Comparison of ENCODE assay signal across 8 cellular contexts in the genomic region with DNA sequence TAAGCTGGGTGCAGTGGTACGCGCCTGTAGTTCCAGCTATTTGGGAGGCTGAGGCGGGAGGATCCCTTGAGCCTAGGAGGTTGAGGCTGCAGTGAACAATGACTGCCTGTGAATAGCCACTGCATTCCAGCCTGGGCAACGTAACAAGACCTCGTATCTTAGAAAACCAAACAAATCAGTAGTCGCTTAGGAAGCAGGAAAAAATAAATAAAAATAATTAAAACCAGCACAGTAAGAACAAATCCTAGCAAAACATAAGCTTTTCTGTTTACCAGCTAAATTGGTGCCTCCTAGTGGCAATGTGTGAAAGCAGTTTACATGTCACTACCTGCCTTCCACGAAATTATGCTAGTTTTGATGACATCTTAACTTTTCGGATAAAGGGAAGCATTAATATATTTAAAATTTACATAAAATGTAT. TPM values are rescaled to one million over a fixed set of nuclear protein-coding genes. Genes with fewer than 3 reads are reported as not detected.
DNase-seq lines count a peak whose midpoint lies in the region; ATAC-seq and TF ChIP-seq lines count a peak whose summit lies in the region.

No MANE protein-coding gene starts in this region.

- TF ChIP-seq CTCF in GM20000 (IDR thresholded peaks at IDR 0.05; ENCODE audit: extremely low read depth, missing control alignments) (peak; percentile 44), RWPE1 (conservative IDR thresholded peaks at IDR 0.05; ENCODE audit: low read depth) (peak; percentile 49), neural cell (IDR thresholded peaks at IDR 0.05; ENCODE audit: poor library complexity, severe bottlenecking) (peak; percentile 66)

- H3K27ac ChIP-seq in RWPE1 (peak overlapping the region; percentile 100), neural cell (ENCODE audit: low read length) (peak overlapping the region; percentile 95)

- H3K27me3 ChIP-seq in endocrine pancreas (ENCODE audit: control insufficient read depth, insufficient read depth, low read length) (no peaks in the 10 kb centered on the region), neural cell (ENCODE audit: insufficient read depth, low read depth, low read length) (no peaks in the 10 kb centered on the region)

- no peaks in the 10 kb centered on the region for H4K20me1 ChIP-seq in neural cell (ENCODE audit: insufficient read depth)

- peak overlapping the region; percentile 92 for H2AFZ ChIP-seq in neural cell (ENCODE audit: low read depth, low read length)

- CTCF ChIA-PET in RWPE1 (lab: Yijun Ruan, JAX), result interaction anchor here (0.6 to 1.4 kb wide), 5 partner anchors 11 to 200 kb away, joined by 3 to 6 read pairs (median 3); partner anchors contain the start of genes TGFB1I1 and ZNF843

- no peaks in the 10 kb centered on the region for H3K9me2 ChIP-seq in neural cell (ENCODE audit: insufficient read depth, low read length)

- POLR2A ChIA-PET in RWPE1 (lab: Yijun Ruan, JAX; ENCODE audit: low non-redundant PET), result no interaction called here

- peaks cover 8% of the 10 kb centered on the region for H3F3A ChIP-seq in neural cell (ENCODE audit: insufficient read depth, low read length, poor library complexity, severe bottlenecking)

- no peaks in the 10 kb centered on the region for H3K36me3 ChIP-seq in endocrine pancreas (ENCODE audit: control insufficient read depth, insufficient read depth, low read length)
- no peaks in the 10 kb centered on the region for H3K36me3 ChIP-seq in neural cell (ENCODE audit: insufficient read depth, low read length)

- H3K79me2 ChIP-seq in neural cell (replicated peaks; ENCODE audit: insufficient read depth, low read length), result peaks cover 22% of the 10 kb centered on the region

- H3K9ac ChIP-seq in endocrine pancreas (ENCODE audit: control insufficient read depth, insufficient read depth, low read length), result no peak overlapping the region
- peak overlapping the region; percentile 98 for H3K9ac ChIP-seq in neural cell (ENCODE audit: low read length)

- TF ChIP-seq RAD21 in neural cell (conservative IDR thresholded peaks at IDR 0.05), result peak; percentile 42

- H3K9me3 ChIP-seq in endocrine pancreas (ENCODE audit: control insufficient read depth, low read length) (no peaks in the 10 kb centered on the region), neural cell (ENCODE audit: low read length) (no peaks in the 10 kb centered on the region)

- peak overlapping the region; percentile 98 for H3K4me2 ChIP-seq in neural cell (ENCODE audit: low read length)

- H3K4me1 ChIP-seq in endocrine pancreas (ENCODE audit: control insufficient read depth, insufficient read depth, low read length), result peaks cover 6% of the 10 kb centered on the region

- ATAC-seq in HG02798 (IDR thresholded peaks at IDR 0.05; ENCODE audit: poor library complexity, unreplicated experiment), result no peak

- TF ChIP-seq EP300 in neural cell (conservative IDR thresholded peaks at IDR 0.05; ENCODE audit: poor library complexity, severe bottlenecking), result no peak

- peak; percentile 55 to 60 for DNase-seq in AML-193 (lab: John Stamatoyannopoulos, UW)
- no peak for DNase-seq in GM20000 (ENCODE audit: low spot score)
- DNase-seq in RWPE1 (ENCODE audit: low spot score), result no peak
- no peak for DNase-seq in activated CD4-positive, alpha-beta T cell treated with anti-CD3 and anti-CD28 coated beads for 4 hours
- DNase-seq in stimulated activated CD4-positive, alpha-beta T cell treated with anti-CD3 and anti-CD28 coated beads, Interleukin-15, amount 100 ng/mL, for 24 hours, result no peak

- H3K4me3 ChIP-seq in endocrine pancreas (ENCODE audit: control insufficient read depth, insufficient read depth, low read length), result peak overlapping the region; percentile 75
- H3K4me3 ChIP-seq in neural cell (ENCODE audit: low read length), result peak overlapping the region; percentile 99

TF ChIP-seq in neural cell, 6 proteins besides CTCF, POLR2A, EP300 and RAD21:
- TF ChIP-seq MXI1 (conservative IDR thresholded peaks at IDR 0.05; ENCODE audit: poor library complexity, severe bottlenecking), result no peak
- TF ChIP-seq EZH2 (IDR thresholded peaks at IDR 0.05; ENCODE audit: borderline replicate concordance, insufficient read depth, low read length, poor library complexity, severe bottlenecking), result no peak
- peak; percentile 54 for TF ChIP-seq SMC3 (conservative IDR thresholded peaks at IDR 0.05; ENCODE audit: poor library complexity)
- no peak for TF ChIP-seq TAF1 (IDR thresholded peaks at IDR 0.05; ENCODE audit: low read depth)
- TF ChIP-seq, protein P1, sequence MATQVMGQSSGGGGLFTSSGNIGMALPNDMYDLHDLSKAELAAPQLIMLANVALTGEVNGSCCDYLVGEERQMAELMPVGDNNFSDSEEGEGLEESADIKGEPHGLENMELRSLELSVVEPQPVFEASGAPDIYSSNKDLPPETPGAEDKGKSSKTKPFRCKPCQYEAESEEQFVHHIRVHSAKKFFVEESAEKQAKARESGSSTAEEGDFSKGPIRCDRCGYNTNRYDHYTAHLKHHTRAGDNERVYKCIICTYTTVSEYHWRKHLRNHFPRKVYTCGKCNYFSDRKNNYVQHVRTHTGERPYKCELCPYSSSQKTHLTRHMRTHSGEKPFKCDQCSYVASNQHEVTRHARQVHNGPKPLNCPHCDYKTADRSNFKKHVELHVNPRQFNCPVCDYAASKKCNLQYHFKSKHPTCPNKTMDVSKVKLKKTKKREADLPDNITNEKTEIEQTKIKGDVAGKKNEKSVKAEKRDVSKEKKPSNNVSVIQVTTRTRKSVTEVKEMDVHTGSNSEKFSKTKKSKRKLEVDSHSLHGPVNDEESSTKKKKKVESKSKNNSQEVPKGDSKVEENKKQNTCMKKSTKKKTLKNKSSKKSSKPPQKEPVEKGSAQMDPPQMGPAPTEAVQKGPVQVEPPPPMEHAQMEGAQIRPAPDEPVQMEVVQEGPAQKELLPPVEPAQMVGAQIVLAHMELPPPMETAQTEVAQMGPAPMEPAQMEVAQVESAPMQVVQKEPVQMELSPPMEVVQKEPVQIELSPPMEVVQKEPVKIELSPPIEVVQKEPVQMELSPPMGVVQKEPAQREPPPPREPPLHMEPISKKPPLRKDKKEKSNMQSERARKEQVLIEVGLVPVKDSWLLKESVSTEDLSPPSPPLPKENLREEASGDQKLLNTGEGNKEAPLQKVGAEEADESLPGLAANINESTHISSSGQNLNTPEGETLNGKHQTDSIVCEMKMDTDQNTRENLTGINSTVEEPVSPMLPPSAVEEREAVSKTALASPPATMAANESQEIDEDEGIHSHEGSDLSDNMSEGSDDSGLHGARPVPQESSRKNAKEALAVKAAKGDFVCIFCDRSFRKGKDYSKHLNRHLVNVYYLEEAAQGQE (IDR thresholded peaks at IDR 0.05; ENCODE audit: borderline replicate concordance), result no peak
- no peak for TF ChIP-seq POLR2AphosphoS5 (IDR thresholded peaks at IDR 0.05)

RNA-seq across cellular contexts. Expression of gene ARMC5, which starts 1.3 kb away (rescaled TPM):
- 26.1 and 27.6 TPM in 2 replicates for polyA plus RNA-seq in neural cell
- 22.2 and 29.9 TPM in 2 replicates for polyA minus RNA-seq in neural cell

RNA-seq across cellular contexts. Expression of gene TGFB1I1, which starts 11.4 kb away (rescaled TPM):
- 0.38 and 2.5 TPM in 2 replicates for polyA plus RNA-seq in neural cell
- polyA minus RNA-seq in neural cell, result under 0.01 and 0.23 TPM in 2 replicates

RNA-seq across cellular contexts. Expression of gene ZNF843, which starts 18.0 kb away (rescaled TPM):
- polyA plus RNA-seq in neural cell, result 0.53 and 0.62 TPM in 2 replicates
- 2.4 and 2.8 TPM in 2 replicates for polyA minus RNA-seq in neural cell

RNA-seq across cellular contexts. Expression of gene SLC5A2, which starts 22.3 kb away (rescaled TPM):
- not detected in 2 replicates for polyA plus RNA-seq in neural cell
- polyA minus RNA-seq in neural cell, result not detected in 2 replicates

RNA-seq across cellular contexts. Expression of gene COX6A2, which starts 32.4 kb away (rescaled TPM):
- polyA plus RNA-seq in neural cell, result not detected in 2 replicates
- not detected in 2 replicates for polyA minus RNA-seq in neural cell

Comparison
In these comparisons a context has a peak if more than half of its experiments do, and no peak if none do; other contexts are left out.
1. DNase-seq: peak in AML-193 (2 of 2); none in GM20000 (single experiment), RWPE1 (single experiment), activated CD4-positive, alpha-beta T cell treated with anti-CD3 and anti-CD28 coated beads for 4 hours (0 of 2) and stimulated activated CD4-positive, alpha-beta T cell treated with anti-CD3 and anti-CD28 coated beads, Interleukin-15, amount 100 ng/mL, for 24 hours (single experiment).
2. Peak in every context shown above with its lines, with median percentiles within 50 percentile points of each other: CTCF ChIP-seq.